Comparison of ENCODE assay signal across 25 cellular contexts in the genomic region with DNA sequence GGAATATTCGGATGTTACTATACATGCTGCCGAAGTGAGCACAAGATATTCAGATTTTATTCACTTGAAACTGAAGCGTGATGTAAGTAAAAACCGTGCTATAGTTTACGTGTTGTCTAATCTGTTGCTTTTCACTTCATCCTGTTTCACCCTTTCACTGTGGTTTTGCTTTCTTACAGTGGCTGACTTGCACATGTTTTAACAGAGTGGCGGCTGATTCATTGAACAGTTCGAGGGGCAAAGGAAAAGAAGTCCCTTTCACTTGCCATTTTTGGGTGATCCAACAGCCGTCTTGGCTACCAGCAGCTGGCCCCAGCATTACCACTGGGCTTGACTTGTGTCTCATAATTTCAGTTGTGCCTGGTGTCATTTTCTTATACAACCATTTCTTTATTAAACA.
"Had no signal": no experiment of that assay in that cellular context is flagged by ENCODE, and none has a peak within 500 bp of the region (broad histone marks: within the 10 kb centered on the region; RNA-seq: fewer than 3 reads in every experiment).

No MANE protein-coding gene starts in this region.

- ATAC-seq: effector memory CD8-positive, alpha-beta T cell; esophagus mucosa; gastrocnemius medialis; heart right ventricle; left cardiac atrium; left lung; left ventricle myocardium superior; lower lobe of right lung; mucosa of descending colon had no signal

- H3K27ac Mint-ChIP-seq: dendritic cell treated with granulocyte-macrophage colony-stimulating factor and Interleukin-4, amounts not matched to agents 40 ng/mL and 50 ng/mL, for 4 days; effector memory CD8-positive, alpha-beta T cell; endodermal cell; mesothelial cell of epicardium had no signal

- H3K9me3 ChIP-seq: colonic mucosa, esophagus squamous epithelium, gastrocnemius medialis, heart right ventricle, lower lobe of right lung had no signal

- H3K4me1 ChIP-seq: colonic mucosa, esophagus squamous epithelium, gastrocnemius medialis, heart right ventricle, left lung, lower lobe of right lung had no signal

- H3K4me3 Mint-ChIP-seq: dendritic cell treated with granulocyte-macrophage colony-stimulating factor and Interleukin-4, amounts not matched to agents 40 ng/mL and 50 ng/mL, for 4 days; effector memory CD8-positive, alpha-beta T cell; endodermal cell; mesothelial cell of epicardium; naive B cell had no signal

- H3K27me3 ChIP-seq: colonic mucosa, gastrocnemius medialis, left lung had no signal

- H3K4me1 Mint-ChIP-seq: endodermal cell, mesothelial cell of epicardium, naive B cell had no signal

- H3K36me3 Mint-ChIP-seq: mesothelial cell of epicardium, naive B cell had no signal

- H3K4me3 ChIP-seq: colonic mucosa, esophagus squamous epithelium, gastrocnemius medialis, heart right ventricle, left lung, lower lobe of right lung, mucosa of descending colon had no signal

- H3K9me3 Mint-ChIP-seq: endodermal cell, mesothelial cell of epicardium had no signal

- H3K27me3 Mint-ChIP-seq: dendritic cell treated with granulocyte-macrophage colony-stimulating factor and Interleukin-4, amounts not matched to agents 40 ng/mL and 50 ng/mL, for 4 days; effector memory CD8-positive, alpha-beta T cell; naive B cell had no signal

- H3K36me3 ChIP-seq: colonic mucosa, esophagus squamous epithelium, gastrocnemius medialis, heart right ventricle, left lung, lower lobe of right lung had no signal

- DNase-seq: colonic mucosa; cortex of kidney; effector CD8-positive, alpha-beta T cell; effector memory CD8-positive, alpha-beta T cell; endodermal cell; erythroblast; esophagus squamous epithelium; foreskin fibroblast; foreskin melanocyte; gastrocnemius medialis; glutamatergic neuron; head of caudate nucleus; heart right ventricle; hippocampal formation; left cardiac atrium; left lung; left ventricle myocardium superior; lower lobe of right lung; mesenchymal stem cell; mucosa of descending colon; naive B cell had no signal

- H3K27ac ChIP-seq: colonic mucosa, epithelial cell of prostate, esophagus squamous epithelium, gastrocnemius medialis, heart right ventricle, left lung, lower lobe of right lung had no signal
